26 cellular contexts compared by ENCODE assay signal in the genomic region with DNA sequence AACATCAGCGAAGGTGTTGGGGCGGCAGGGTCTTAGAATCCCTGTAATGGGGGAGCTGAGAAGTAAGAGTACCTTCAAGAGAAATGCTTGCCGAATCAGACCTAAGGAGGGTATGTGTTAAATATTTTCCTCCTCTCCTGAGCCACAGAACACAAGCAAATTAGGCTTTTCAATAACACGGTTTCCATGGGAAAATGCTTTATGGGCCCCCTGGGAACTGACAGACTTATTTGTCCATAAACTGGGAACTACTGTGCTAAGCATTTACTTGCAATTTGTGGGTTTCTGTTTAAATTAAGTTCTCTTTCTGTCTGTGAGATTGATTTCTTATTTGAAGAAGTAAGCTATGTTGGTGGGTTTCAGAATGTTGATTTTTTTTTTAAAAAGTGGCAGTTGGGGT. TPM values are rescaled to one million over a fixed set of nuclear protein-coding genes. Genes with fewer than 3 reads are reported as not detected.
DNase-seq lines count a peak whose midpoint lies in the region; ATAC-seq and TF ChIP-seq lines count a peak whose summit lies in the region.
"Had no signal": no experiment of that assay in that cellular context is flagged by ENCODE, and none has a peak within 500 bp of the region (broad histone marks: within the 10 kb centered on the region; RNA-seq: fewer than 3 reads in every experiment).

No MANE protein-coding gene starts in this region.

- no peak overlapping the region for H3K27ac ChIP-seq in CD4-positive, alpha-beta T cell (ENCODE audit: low read depth, low read length)
- H3K27ac ChIP-seq in HEK293 (ENCODE audit: extremely low read depth, low read depth, low read length) (no peak overlapping the region), osteoblast (ENCODE audit: low read depth, low read length) (peak overlapping the region; percentile 21), mammary epithelial cell (ENCODE audit: insufficient read depth, low read depth, low read length) (no peak overlapping the region)
- H3K27ac ChIP-seq: epithelial cell of prostate, heart right ventricle, lower lobe of right lung, right atrium auricular region, suprapubic skin had no signal

- TF ChIP-seq CTCF in CD4-positive, alpha-beta T cell (IDR thresholded peaks at IDR 0.05) = no peak
- TF ChIP-seq CTCF in HEK293 (tag by site-specific recombination; IDR thresholded peaks at IDR 0.05) (no peak), WTC11 (IDR thresholded peaks at IDR 0.05) (no peak), osteoblast (IDR thresholded peaks at IDR 0.05; ENCODE audit: extremely low read depth, low read depth, low read length) (no peak), mammary epithelial cell (conservative IDR thresholded peaks at IDR 0.05 in 1 of 2, IDR thresholded peaks at IDR 0.05 in 1 of 2; ENCODE audit: extremely low read depth in 1 of 2, insufficient read depth in 1 of 2, low read depth in 1 of 2, low read length in 2 of 2) (no peak)

- DNase-seq in CD4-positive, alpha-beta T cell = no peak
- DNase-seq in WTC11 (ENCODE audit: low spot score) = no peak
- DNase-seq in osteoblast (ENCODE audit: insufficient read length, low spot score, missing footprints) = no peak
- no peak for DNase-seq in mammary epithelial cell
- no peak for DNase-seq in C1 segment of cervical spinal cord (lab: John Stamatoyannopoulos, UW)
- DNase-seq in NK-92 treated with Interleukin-12 subunit alpha and Interleukin-12 subunit beta, amount 100 ng/mL, for 24 hours (lab: John Stamatoyannopoulos, UW) = no peak
- DNase-seq: activated CD4-positive, alpha-beta T cell treated with anti-CD3 and anti-CD28 coated beads for 48 hours; activated CD8-positive, alpha-beta memory T cell treated with anti-CD3 and anti-CD28 coated beads, Interleukin-2, amount 10 ng/mL, durations not matched to agents 7 days and 5 days; activated naive CD4-positive, alpha-beta T cell treated with anti-CD3 and anti-CD28 coated beads for 36 hours; effector CD4-positive, alpha-beta T cell; heart right ventricle; lower lobe of right lung; MM.1S; NCI-H2029; NCI-H226; NCI-H82; stimulated activated CD4-positive, alpha-beta T cell treated with anti-CD3 and anti-CD28 coated beads, Interleukin-2, amount 100 ng/mL, for 24 hours; T-helper 2 cell had no signal

- H3K27me3 Mint-ChIP-seq in CD4-positive, alpha-beta T cell = no peaks in the 10 kb centered on the region
- H3K27me3 Mint-ChIP-seq in WTC11 (ENCODE audit: low read depth) = no peaks in the 10 kb centered on the region
- H3K27me3 Mint-ChIP-seq: activated CD8-positive, alpha-beta memory T cell treated with anti-CD3 and anti-CD28 coated beads, Interleukin-2, amount 10 ng/mL, durations not matched to agents 7 days and 5 days had no signal

- intact Hi-C loops in CD4-positive, alpha-beta T cell (cut with DNase I, micrococcal nuclease) = no loop called here
- intact Hi-C loops in mammary epithelial cell (cut with micrococcal nuclease) = no loop called here

- H3K4me3 Mint-ChIP-seq in CD4-positive, alpha-beta T cell = no peak overlapping the region
- no peak overlapping the region for H3K4me3 Mint-ChIP-seq in WTC11
- H3K4me3 Mint-ChIP-seq: activated CD8-positive, alpha-beta memory T cell treated with anti-CD3 and anti-CD28 coated beads, Interleukin-2, amount 10 ng/mL, durations not matched to agents 7 days and 5 days; activated naive CD4-positive, alpha-beta T cell treated with anti-CD3 and anti-CD28 coated beads for 36 hours; neural crest cell had no signal

- H3K4me1 Mint-ChIP-seq in CD4-positive, alpha-beta T cell (ENCODE audit: low read depth) = peaks cover 68% of the 10 kb centered on the region
- peaks cover 80% of the 10 kb centered on the region for H3K4me1 Mint-ChIP-seq in WTC11

- H4K20me1 ChIP-seq in osteoblast (ENCODE audit: insufficient read depth, low read length) = peaks cover 13% of the 10 kb centered on the region
- peaks cover 11% of the 10 kb centered on the region for H4K20me1 ChIP-seq in mammary epithelial cell (ENCODE audit: insufficient read depth, low read length)

- no peak overlapping the region for H3K9ac ChIP-seq in mammary epithelial cell (ENCODE audit: insufficient read depth, low read length)

- H3K4me3 ChIP-seq in HEK293 (ENCODE audit: low read depth, low read length) (no peak overlapping the region), osteoblast (ENCODE audit: insufficient read depth, low read length) (no peak overlapping the region), mammary epithelial cell (replicated peaks in 1 of 3; ENCODE audit: insufficient read depth in 1 of 3, low read depth in 2 of 3, low read length in 3 of 3) (no peak overlapping the region)
- H3K4me3 ChIP-seq: heart right ventricle, K562, lower lobe of right lung, right atrium auricular region, suprapubic skin had no signal

- H3K36me3 Mint-ChIP-seq in CD4-positive, alpha-beta T cell (ENCODE audit: low read depth) = peaks cover 48% of the 10 kb centered on the region
- H3K36me3 Mint-ChIP-seq in WTC11 = peaks cover 17% of the 10 kb centered on the region

- no peak for ATAC-seq in CD4-positive, alpha-beta T cell (ENCODE audit: poor library complexity)
- no peak for ATAC-seq in WTC11
- ATAC-seq: activated CD8-positive, alpha-beta memory T cell treated with anti-CD3 and anti-CD28 coated beads, Interleukin-2, amount 10 ng/mL, durations not matched to agents 7 days and 5 days; heart right ventricle; lower lobe of right lung; SK-N-SH treated with all-trans-retinoic acid at 6 μM for 48 hours had no signal

- no peaks in the 10 kb centered on the region for H3K9me3 Mint-ChIP-seq in CD4-positive, alpha-beta T cell
- H3K9me3 Mint-ChIP-seq in WTC11 = no peaks in the 10 kb centered on the region
- H3K9me3 Mint-ChIP-seq: activated naive CD4-positive, alpha-beta T cell treated with anti-CD3 and anti-CD28 coated beads for 36 hours; neural crest cell had no signal

- H3K4me2 ChIP-seq in osteoblast (ENCODE audit: insufficient read depth, low read length) = peak overlapping the region; percentile 2
- no peak overlapping the region for H3K4me2 ChIP-seq in mammary epithelial cell (ENCODE audit: insufficient read depth, low read depth, low read length)

- H3K27me3 ChIP-seq in CD4-positive, alpha-beta T cell (ENCODE audit: control insufficient read depth, insufficient read depth, low read length) = no peaks in the 10 kb centered on the region
- no peaks in the 10 kb centered on the region for H3K27me3 ChIP-seq in osteoblast (ENCODE audit: insufficient read depth, low read length)
- no peaks in the 10 kb centered on the region for H3K27me3 ChIP-seq in mammary epithelial cell (ENCODE audit: insufficient read depth, low read length)
- H3K27me3 ChIP-seq: heart right ventricle, right atrium auricular region, suprapubic skin had no signal

- CTCF ChIA-PET in CD4-positive, alpha-beta T cell (lab: Charles Lee) = no interaction called here
- CTCF ChIA-PET in HEK293 (lab: Yijun Ruan, JAX) (interaction anchor here (0.8 to 1.6 kb wide), 4 partner anchors 9 to 306 kb away, joined by 3 to 7 read pairs (median 4); partner anchors contain the start of gene PFKFB3), WTC11 (lab: Charles Lee) (interaction anchor here (4.1 kb wide), 1 partner anchor 9 kb away, joined by 12 read pairs; no protein-coding TSS in a partner anchor), mammary epithelial cell (lab: Charles Lee; ENCODE audit: low non-redundant PET) (interaction anchor here (0.7 kb wide), 1 partner anchor 824 kb away, joined by 4 read pairs; no protein-coding TSS in a partner anchor)

- H2AFZ ChIP-seq in osteoblast (ENCODE audit: low read length) (no peak overlapping the region), mammary epithelial cell (ENCODE audit: low read depth, low read length) (no peak overlapping the region)

- H3K9me3 ChIP-seq in CD4-positive, alpha-beta T cell (ENCODE audit: control insufficient read depth, low read length) = no peaks in the 10 kb centered on the region
- H3K9me3 ChIP-seq in HEK293 (ENCODE audit: control insufficient read depth, insufficient read depth, low read depth, low read length) = no peaks in the 10 kb centered on the region
- no peaks in the 10 kb centered on the region for H3K9me3 ChIP-seq in osteoblast (ENCODE audit: low read depth, low read length)
- no peaks in the 10 kb centered on the region for H3K9me3 ChIP-seq in mammary epithelial cell (replicated peaks; ENCODE audit: insufficient read depth, low read length)
- H3K9me3 ChIP-seq: heart right ventricle, lower lobe of right lung, right atrium auricular region, suprapubic skin had no signal

- dilution Hi-C loops in mammary epithelial cell (cut with HindIII; ENCODE audit: low sequenced_read_pairs) = no loop called here

- peak overlapping the region; percentile 42 for H3K27ac Mint-ChIP-seq in CD4-positive, alpha-beta T cell
- peak overlapping the region; percentile 76 for H3K27ac Mint-ChIP-seq in WTC11
- H3K27ac Mint-ChIP-seq: activated CD8-positive, alpha-beta memory T cell treated with anti-CD3 and anti-CD28 coated beads, Interleukin-2, amount 10 ng/mL, durations not matched to agents 7 days and 5 days; activated naive CD4-positive, alpha-beta T cell treated with anti-CD3 and anti-CD28 coated beads for 36 hours had no signal

- H3K4me1 ChIP-seq in HEK293 (ENCODE audit: control insufficient read depth, insufficient read depth, low read length) = peaks cover 16% of the 10 kb centered on the region; the same call in 1 of the 2 replicates
- peaks cover 6% of the 10 kb centered on the region for H3K4me1 ChIP-seq in osteoblast (ENCODE audit: insufficient read depth, low read length)
- H3K4me1 ChIP-seq in mammary epithelial cell (ENCODE audit: insufficient read depth, low read length) = peaks cover 8% of the 10 kb centered on the region

- POLR2A ChIA-PET in CD4-positive, alpha-beta T cell (lab: Charles Lee) = no interaction called here
- POLR2A ChIA-PET in HEK293 (lab: Yijun Ruan, JAX) (no interaction called here), WTC11 (lab: Charles Lee) (no interaction called here)

- no TSS peak for BruUV-seq in mammary epithelial cell (replicated peaks; lab: Mats Ljungman, UMichigan)

- in situ Hi-C loops in mammary epithelial cell (cut with MboI; ENCODE audit: low sequenced_read_pairs in 2 of 2) = no loop called here

- H3K36me3 ChIP-seq in HEK293 (ENCODE audit: control insufficient read depth in 2 of 2, insufficient read depth in 1 of 2, low read length in 2 of 2) = peaks cover 23 to 34% of the 10 kb centered on the region in 2 experiments
- peaks cover 13% of the 10 kb centered on the region for H3K36me3 ChIP-seq in osteoblast (ENCODE audit: insufficient read depth, low read length)
- H3K36me3 ChIP-seq in mammary epithelial cell (ENCODE audit: insufficient read depth, low read length) = peaks cover 12% of the 10 kb centered on the region

- H3K79me2 ChIP-seq in osteoblast (ENCODE audit: insufficient read depth, low read length) (peaks cover 91% of the 10 kb centered on the region), mammary epithelial cell (ENCODE audit: insufficient read depth, low read length) (peaks cover 95% of the 10 kb centered on the region)

- WGBS in mammary epithelial cell (ENCODE audit: low coverage, missing lambda C conversion rate) = 86% methylated on average over 4 of the region's 4 CpGs

RNA-seq across cellular contexts. Expression of gene RBM17, which starts 7.0 kb away (rescaled TPM):
- total RNA-seq in CD4-positive, alpha-beta T cell = 100 to 1,000 TPM; 143 to 150 TPM
- total RNA-seq in WTC11 (2021) (117 to 160 TPM (median 118 TPM) in 3 replicates), osteoblast (29.3 and 31.8 TPM in 2 replicates), mammary epithelial cell (100 to 1,000 TPM in 1 of 2 donors, 10 to 100 TPM in 1; 31.5 to 120 TPM)
- polyA plus RNA-seq in mammary epithelial cell = 22.3 TPM
- 24.2 TPM for polyA minus RNA-seq in mammary epithelial cell

RNA-seq across cellular contexts. Expression of gene IL2RA, which starts 33.6 kb away (rescaled TPM):
- total RNA-seq in CD4-positive, alpha-beta T cell = 1 to 10 TPM; 4.9 to 5.4 TPM
- 0.31 to 0.41 TPM (median 0.32 TPM) in 3 replicates for total RNA-seq in WTC11 (2021)
- not detected in 2 replicates for total RNA-seq in osteoblast
- not detected for total RNA-seq in mammary epithelial cell
- polyA plus RNA-seq in mammary epithelial cell = not detected
- polyA minus RNA-seq in mammary epithelial cell = not detected
- total RNA-seq: kidney epithelial cell, neural crest cell had no signal
- polyA plus RNA-seq: K562 had no signal
